ENCODE assay signal across 8 cellular contexts in the genomic region with DNA sequence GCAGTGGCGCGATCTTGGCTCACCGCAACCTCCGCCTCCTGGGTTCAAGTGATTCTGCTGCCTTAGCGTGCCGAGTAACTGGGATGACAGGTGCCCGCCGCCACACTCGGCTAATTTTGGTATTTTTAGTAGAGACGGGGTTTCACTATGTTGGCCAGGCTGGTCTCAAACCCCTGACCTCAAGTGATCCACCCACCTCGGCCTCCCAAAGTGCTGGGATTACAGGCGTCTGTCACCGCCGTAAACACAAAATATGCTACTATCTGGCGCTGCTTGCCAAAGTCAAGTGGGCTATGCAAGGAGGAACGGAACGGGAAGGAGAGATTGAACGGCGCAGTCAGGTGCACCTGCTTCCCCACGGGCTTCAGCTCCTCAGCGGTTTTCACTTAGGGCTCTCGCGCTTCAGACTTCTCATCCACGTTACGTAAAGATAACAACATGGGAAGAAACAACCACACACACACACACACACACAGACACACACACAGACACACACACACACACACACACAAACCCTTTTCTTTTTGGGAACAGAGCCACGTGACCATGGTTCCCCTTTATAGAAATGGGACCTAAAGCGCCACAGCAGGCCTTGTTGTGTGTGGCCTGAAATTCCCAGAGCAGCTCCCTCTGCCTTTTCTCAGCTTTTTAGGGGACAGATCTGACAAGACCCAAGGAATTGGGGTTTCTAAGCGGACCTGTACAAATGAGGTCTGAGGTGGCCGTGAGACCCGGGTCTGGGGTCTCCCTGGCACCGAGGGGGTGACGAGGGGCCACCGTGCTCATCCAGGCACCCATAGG.
DNase-seq lines count a peak whose midpoint lies in the region; ATAC-seq lines count a peak whose summit lies in the region.

No MANE protein-coding gene starts in this region.

- H3K9me3 Mint-ChIP-seq in effector memory CD8-positive, alpha-beta T cell, result no peaks in the 10 kb centered on the region
- no peaks in the 10 kb centered on the region for H3K9me3 Mint-ChIP-seq in stimulated activated naive CD8-positive, alpha-beta T cell treated with anti-CD3 and anti-CD28 coated beads, Interleukin-15, Interleukin-2, amounts not matched to agents 100 ng/mL and 50 ng/mL, for 24 hours

- peaks cover 47% of the 10 kb centered on the region for H3K36me3 Mint-ChIP-seq in effector memory CD8-positive, alpha-beta T cell (ENCODE audit: insufficient read depth)
- H3K36me3 Mint-ChIP-seq in stimulated activated naive CD8-positive, alpha-beta T cell treated with anti-CD3 and anti-CD28 coated beads, Interleukin-15, Interleukin-2, amounts not matched to agents 100 ng/mL and 50 ng/mL, for 24 hours (ENCODE audit: low read depth), result no peaks in the 10 kb centered on the region

- H3K27me3 Mint-ChIP-seq in effector memory CD8-positive, alpha-beta T cell, result no peaks in the 10 kb centered on the region
- no peaks in the 10 kb centered on the region for H3K27me3 Mint-ChIP-seq in stimulated activated naive CD8-positive, alpha-beta T cell treated with anti-CD3 and anti-CD28 coated beads, Interleukin-15, Interleukin-2, amounts not matched to agents 100 ng/mL and 50 ng/mL, for 24 hours

- peak overlapping the region; percentile 97 to 98 for H3K4me3 Mint-ChIP-seq in effector memory CD8-positive, alpha-beta T cell
- H3K4me3 Mint-ChIP-seq in stimulated activated naive CD8-positive, alpha-beta T cell treated with anti-CD3 and anti-CD28 coated beads, Interleukin-15, Interleukin-2, amounts not matched to agents 100 ng/mL and 50 ng/mL, for 24 hours, result peak overlapping the region; percentile 88

- peaks cover 20 to 21% of the 10 kb centered on the region in 2 donors for H3K4me1 Mint-ChIP-seq in effector memory CD8-positive, alpha-beta T cell (ENCODE audit: low read depth in 2 of 2)
- H3K4me1 Mint-ChIP-seq in stimulated activated naive CD8-positive, alpha-beta T cell treated with anti-CD3 and anti-CD28 coated beads, Interleukin-15, Interleukin-2, amounts not matched to agents 100 ng/mL and 50 ng/mL, for 24 hours (ENCODE audit: low read depth), result peaks cover 33% of the 10 kb centered on the region

- DNase-seq in DMS79 treated with DMSO at 0.1 percent for 48 hours (lab: John Stamatoyannopoulos, UW) (peak; percentile 26), T-helper 9 cell (peak; percentile 15), cerebellar cortex (ENCODE audit: low spot score) (no peak), nucleus accumbens (lab: John Stamatoyannopoulos, UW) (no peak)
- peak in 1 of 3 experiments; percentile 42 for DNase-seq in effector memory CD8-positive, alpha-beta T cell

- ATAC-seq in HG02798 (IDR thresholded peaks at IDR 0.05; ENCODE audit: poor library complexity, unreplicated experiment) (peak; percentile 24), HG03520 (IDR thresholded peaks at IDR 0.05; ENCODE audit: unreplicated experiment) (no peak)
- ATAC-seq in effector memory CD8-positive, alpha-beta T cell (replicated peaks), result peak; percentile 9

- peak overlapping the region; percentile 97 to 99 for H3K27ac Mint-ChIP-seq in effector memory CD8-positive, alpha-beta T cell
- peak overlapping the region; percentile 89 for H3K27ac Mint-ChIP-seq in stimulated activated naive CD8-positive, alpha-beta T cell treated with anti-CD3 and anti-CD28 coated beads, Interleukin-15, Interleukin-2, amounts not matched to agents 100 ng/mL and 50 ng/mL, for 24 hours

Comparison
In these comparisons a context has a peak if more than half of its experiments do, and no peak if none do; other contexts are left out.
1. DNase-seq: peak in DMS79 treated with DMSO at 0.1 percent for 48 hours (single experiment) and T-helper 9 cell (single experiment); none in cerebellar cortex (single experiment) and nucleus accumbens (0 of 56).